ENCODE assay signal across 18 cellular contexts in the genomic region with DNA sequence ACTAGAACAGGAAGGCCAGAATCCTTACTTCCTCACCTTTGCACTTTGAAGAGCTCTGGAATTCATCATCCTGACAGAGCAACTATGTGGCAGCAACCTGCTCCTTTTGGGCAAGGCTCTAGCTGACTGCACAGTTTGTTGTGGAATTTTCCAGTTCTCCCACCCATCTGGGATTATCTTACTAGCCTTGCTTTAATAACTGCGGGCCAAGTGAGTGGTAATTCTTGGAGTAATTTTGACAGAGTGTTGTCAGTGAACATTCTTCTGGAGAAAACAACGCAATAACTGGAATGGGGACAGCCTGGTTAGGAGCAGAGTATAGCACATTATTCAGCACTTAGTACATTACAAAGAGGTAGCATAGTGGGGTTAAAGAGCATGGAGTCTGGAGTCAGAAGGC.
DNase-seq lines count a peak whose midpoint lies in the region; ATAC-seq and TF ChIP-seq lines count a peak whose summit lies in the region.
"Had no signal": no experiment of that assay in that cellular context is flagged by ENCODE, and none has a peak within 500 bp of the region (broad histone marks: within the 10 kb centered on the region; RNA-seq: fewer than 3 reads in every experiment).

No MANE protein-coding gene starts in this region.

- H3K27ac ChIP-seq in mesenchymal stem cell (ENCODE audit: low read length, poor library complexity, severe bottlenecking) (no peak overlapping the region), thoracic aorta (peak overlapping the region in 1 of 2 donors; percentile 2)

- WGBS in mesenchymal stem cell = 29% methylated on average over 1 of the region's 2 CpGs

- H3K79me1 ChIP-seq in mesenchymal stem cell (replicated peaks; ENCODE audit: low read length, poor library complexity, severe bottlenecking) = no peaks in the 10 kb centered on the region

- H3K4ac ChIP-seq in mesenchymal stem cell (ENCODE audit: low read depth in 1 of 2, low read length in 2 of 2) = no peak overlapping the region

- H3K27me3 ChIP-seq in mesenchymal stem cell (ENCODE audit: control insufficient read depth in 1 of 2, insufficient read depth in 1 of 2, low read length in 2 of 2) (no peaks in the 10 kb centered on the region), thoracic aorta (replicated peaks; ENCODE audit: insufficient read depth) (no peaks in the 10 kb centered on the region)

- H3K9me3 ChIP-seq in mesenchymal stem cell (ENCODE audit: control insufficient read depth, low read length) = no peaks in the 10 kb centered on the region
- H3K9me3 ChIP-seq in thoracic aorta = no peaks in the 10 kb centered on the region

- H3K36me3 ChIP-seq in mesenchymal stem cell (ENCODE audit: control insufficient read depth in 1 of 2, insufficient read depth in 2 of 2, low read depth in 1 of 2, low read length in 2 of 2) (no peaks in the 10 kb centered on the region), thoracic aorta (no peaks in the 10 kb centered on the region)

- H3K9ac ChIP-seq in mesenchymal stem cell (ENCODE audit: low read length) = peak overlapping the region; percentile 43

- peak overlapping the region; percentile 11 for H2AFZ ChIP-seq in mesenchymal stem cell (ENCODE audit: low read depth, low read length)

- H3K23ac ChIP-seq in mesenchymal stem cell (ENCODE audit: low read length in 2 of 2) = no peak overlapping the region

- H4K91ac ChIP-seq in mesenchymal stem cell (ENCODE audit: low read length) = no peak overlapping the region

- no peak overlapping the region for H2BK15ac ChIP-seq in mesenchymal stem cell (ENCODE audit: low read depth, poor library complexity, severe bottlenecking)

- H3K4me3 ChIP-seq in fibroblast of the aortic adventitia (ENCODE audit: low read depth, low read length) = no peak overlapping the region
- no peak overlapping the region for H3K4me3 ChIP-seq in mesenchymal stem cell (ENCODE audit: insufficient read depth in 1 of 2, low read depth in 1 of 2, low read length in 2 of 2)
- H3K4me3 ChIP-seq in thoracic aorta = no peak overlapping the region

- H4K8ac ChIP-seq in mesenchymal stem cell (ENCODE audit: low read length) = peak overlapping the region; percentile 41

- TF ChIP-seq CTCF in fibroblast of the aortic adventitia (IDR thresholded peaks at IDR 0.05; ENCODE audit: insufficient read depth, low read length) = no peak
- no peak for TF ChIP-seq CTCF in thoracic aorta (IDR thresholded peaks at IDR 0.05)

- H2BK120ac ChIP-seq in mesenchymal stem cell (ENCODE audit: low read depth, low read length) = no peak overlapping the region

- peak overlapping the region in 1 of 2 experiments; percentile 34 for H3K18ac ChIP-seq in mesenchymal stem cell (ENCODE audit: low read depth in 1 of 2, low read length in 2 of 2)

- DNase-seq in HuH-7 (ENCODE audit: low spot score) (peak; percentile 1), fibroblast of the aortic adventitia (ENCODE audit: low read depth) (peak; percentile 89), mesenchymal stem cell (peak; percentile 64), thoracic aorta (ENCODE audit: low spot score) (peak; percentile 28), NCI-H345 (lab: John Stamatoyannopoulos, UW) (no peak), EL (no peak), SW 1271 (lab: John Stamatoyannopoulos, UW) (no peak)
- no peak for DNase-seq in stimulated activated CD4-positive, alpha-beta T cell treated with anti-CD3 and anti-CD28 coated beads, Interleukin-4, amount 100 ng/mL, for 24 hours
- DNase-seq: activated CD4-positive, alpha-beta T cell treated with anti-CD3 and anti-CD28 coated beads for 1 hour; activated CD8-positive, alpha-beta memory T cell treated with anti-CD3 and anti-CD28 coated beads, Interleukin-2, amount 10 ng/mL, durations not matched to agents 7 days and 5 days; activated effector memory CD4-positive, alpha-beta T cell treated with anti-CD3 and anti-CD28 coated beads, Interleukin-2, amount 50 U/mL, for 16 hours; AML-193; COR-L47; HCEC 1CT; head of caudate nucleus; NCI-H1436; NCI-H2227 treated with DMSO at 0.1 percent for 48 hours; stimulated activated CD4-positive, alpha-beta T cell treated with anti-CD3 and anti-CD28 coated beads, Interleukin-15, amount 100 ng/mL, for 24 hours had no signal

- no peak overlapping the region for H2BK5ac ChIP-seq in mesenchymal stem cell (ENCODE audit: low read depth, low read length, poor library complexity, severe bottlenecking)

- H3K14ac ChIP-seq in mesenchymal stem cell (ENCODE audit: low read length in 2 of 2) = no peak overlapping the region

- H3K4me2 ChIP-seq in mesenchymal stem cell (ENCODE audit: low read length, poor library complexity, severe bottlenecking) = no peak overlapping the region

- H2BK12ac ChIP-seq in mesenchymal stem cell (ENCODE audit: low read length in 2 of 2) = no peak overlapping the region

- H2AK5ac ChIP-seq in mesenchymal stem cell (ENCODE audit: low read length, severe bottlenecking) = no peak overlapping the region

- peak; percentile 14 for ATAC-seq in thoracic aorta (ENCODE audit: insufficient number of reproducible peaks, low FRiP score, low read depth)
- ATAC-seq: activated CD8-positive, alpha-beta memory T cell treated with anti-CD3 and anti-CD28 coated beads, Interleukin-2, amount 10 ng/mL, durations not matched to agents 7 days and 5 days had no signal

- no peaks in the 10 kb centered on the region for H3K4me1 ChIP-seq in mesenchymal stem cell (ENCODE audit: control insufficient read depth, insufficient read depth, low read depth, low read length)
- peaks cover 14 to 38% of the 10 kb centered on the region in 2 donors for H3K4me1 ChIP-seq in thoracic aorta (ENCODE audit: control insufficient read depth in 1 of 2, low read depth in 2 of 2)

Comparison
In these comparisons a context has a peak if more than half of its experiments do, and no peak if none do; other contexts are left out.
1. DNase-seq: peak in HuH-7 (single experiment), fibroblast of the aortic adventitia (single experiment), mesenchymal stem cell (single experiment) and thoracic aorta (single experiment); none in NCI-H345 (single experiment), EL (single experiment), stimulated activated CD4-positive, alpha-beta T cell treated with anti-CD3 and anti-CD28 coated beads, Interleukin-4, amount 100 ng/mL, for 24 hours (single experiment) and SW 1271 (0 of 2).